In the genomic region with DNA sequence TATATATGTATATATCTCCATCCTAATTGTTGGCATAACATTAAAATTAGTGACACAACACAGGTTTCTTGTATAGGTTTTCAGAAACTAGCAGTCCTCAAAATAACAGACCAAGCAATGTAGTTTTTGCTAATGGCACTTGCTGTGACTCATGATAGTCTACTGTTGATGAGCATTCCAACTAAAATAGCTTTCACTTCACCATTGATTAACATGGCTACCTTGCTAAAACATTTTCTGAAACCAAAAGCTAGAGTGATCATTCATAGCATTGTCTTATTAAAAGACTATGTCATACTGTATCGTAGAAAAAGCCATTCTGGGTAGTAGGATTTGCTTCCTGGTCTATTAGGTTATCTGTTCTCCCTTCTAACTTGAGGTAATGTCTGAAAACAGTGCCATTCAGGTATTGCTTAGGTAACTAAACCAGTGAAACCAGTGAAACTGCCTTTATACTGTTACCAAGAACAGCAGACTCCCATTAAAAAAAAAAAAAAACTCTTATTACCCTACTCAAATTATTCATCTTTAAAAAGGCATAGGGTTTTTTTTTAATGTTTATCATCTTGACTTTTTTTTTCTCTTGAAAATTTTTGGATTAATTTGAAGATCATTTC, we compare ENCODE assay signal across 12 cellular contexts. TPM values are rescaled to one million over a fixed set of nuclear protein-coding genes. Genes with fewer than 3 reads are reported as not detected.
DNase-seq lines count a peak whose midpoint lies in the region; ATAC-seq and TF ChIP-seq lines count a peak whose summit lies in the region.
"Had no signal": no experiment of that assay in that cellular context is flagged by ENCODE, and none has a peak within 500 bp of the region (broad histone marks: within the 10 kb centered on the region; RNA-seq: fewer than 3 reads in every experiment).

No MANE protein-coding gene starts in this region.

- peaks cover 29% of the 10 kb centered on the region for H3K4me1 Mint-ChIP-seq in central memory CD8-positive, alpha-beta T cell

- H3F3A ChIP-seq in SK-N-SH (replicated peaks; ENCODE audit: insufficient read depth): peaks cover 13% of the 10 kb centered on the region

- H3K27me3 Mint-ChIP-seq in central memory CD8-positive, alpha-beta T cell: no peaks in the 10 kb centered on the region
- H3K27me3 Mint-ChIP-seq: stimulated activated naive CD8-positive, alpha-beta T cell treated with anti-CD3 and anti-CD28 coated beads, Interleukin-15, Interleukin-2, amounts not matched to agents 100 ng/mL and 50 ng/mL, for 24 hours had no signal

- ATAC-seq in SK-N-SH treated with all-trans-retinoic acid at 6 μM for 48 hours (no peak), psoas muscle (no peak)
- no peak for ATAC-seq in central memory CD8-positive, alpha-beta T cell (replicated peaks; ENCODE audit: extremely low read depth, poor library complexity, severe bottlenecking)

- H3K27ac ChIP-seq in SK-N-SH (ENCODE audit: low read depth in 2 of 2, low read length in 1 of 2): peak overlapping the region; percentile 98 to 99
- peak overlapping the region; percentile 98 for H3K27ac ChIP-seq in psoas muscle

- H3K9me3 Mint-ChIP-seq in central memory CD8-positive, alpha-beta T cell: no peaks in the 10 kb centered on the region
- H3K9me3 Mint-ChIP-seq: stimulated activated naive CD8-positive, alpha-beta T cell treated with anti-CD3 and anti-CD28 coated beads, Interleukin-15, Interleukin-2, amounts not matched to agents 100 ng/mL and 50 ng/mL, for 24 hours had no signal

- no peak for DNase-seq in SK-N-SH
- DNase-seq in LoVo (ENCODE audit: low spot score): peak; percentile 11
- DNase-seq in central memory CD8-positive, alpha-beta T cell (ENCODE audit: low spot score in 2 of 2): no peak
- no peak for DNase-seq in psoas muscle
- no peak for DNase-seq in HUDEP-2 (lab: John Stamatoyannopoulos, UW; ENCODE audit: unreplicated experiment in 76 of 76)
- DNase-seq in NCI-H2107 treated with DMSO at 0.1 percent for 48 hours (lab: John Stamatoyannopoulos, UW; ENCODE audit: unreplicated experiment): no peak
- no peak for DNase-seq in T-helper 9 cell
- DNase-seq: NCI-H2081 treated with DMSO at 0.1 percent for 48 hours, WERI-Rb-1 had no signal

- intact Hi-C loops in psoas muscle (cut with DNase I): loop anchor here in 1 of 2 donors (10.0 kb wide), 1 partner anchor 52 kb away; the partner anchor contains the start of gene DHX40

- POLR2A ChIA-PET in SK-N-SH (lab: Yijun Ruan, JAX): interaction anchor here (0.8 kb wide), 1 partner anchor 25 kb away, joined by 3 read pairs; no protein-coding TSS in a partner anchor

- peak overlapping the region; percentile 92 for H3K4me2 ChIP-seq in SK-N-SH

- H3K9me3 ChIP-seq in SK-N-SH (no peaks in the 10 kb centered on the region), psoas muscle (no peaks in the 10 kb centered on the region)
- H3K9me3 ChIP-seq: right atrium auricular region had no signal

- H4K20me1 ChIP-seq in SK-N-SH (ENCODE audit: insufficient read depth): peaks cover 17% of the 10 kb centered on the region

- H3K4me1 ChIP-seq in SK-N-SH (ENCODE audit: control insufficient read depth in 1 of 2, insufficient read depth in 2 of 2, low read depth in 1 of 2, low read length in 1 of 2) (peaks cover 12 to 19% of the 10 kb centered on the region in 2 experiments; a peak in 3 of 4 replicates), psoas muscle (peaks cover 19% of the 10 kb centered on the region)

- no peaks in the 10 kb centered on the region for H3K9me2 ChIP-seq in SK-N-SH

- H3K27me3 ChIP-seq in SK-N-SH (ENCODE audit: insufficient read depth) (no peaks in the 10 kb centered on the region), psoas muscle (ENCODE audit: insufficient read depth in 3 of 3, low read length in 2 of 3) (no peaks in the 10 kb centered on the region)
- H3K27me3 ChIP-seq: right atrium auricular region had no signal

- H3K9ac ChIP-seq in SK-N-SH: peak overlapping the region; percentile 99

- CTCF ChIA-PET in SK-N-SH (lab: Yijun Ruan, JAX): interaction anchor here (0.7 to 2.0 kb wide), 5 partner anchors 9 to 307 kb away, joined by 3 to 8 read pairs (median 7); no protein-coding TSS in a partner anchor

- peak overlapping the region in 1 of 2 experiments; percentile 94; a peak in 2 of 4 replicates for H3K4me3 ChIP-seq in SK-N-SH (ENCODE audit: low read depth in 2 of 2, low read length in 1 of 2)
- peak overlapping the region; percentile 85 for H3K4me3 ChIP-seq in psoas muscle

- no peak for TF ChIP-seq EP300 in SK-N-SH (IDR thresholded peaks at IDR 0.05; ENCODE audit: borderline replicate concordance in 1 of 2, low read depth in 1 of 2, low read length in 1 of 2)

- H3K27ac Mint-ChIP-seq in central memory CD8-positive, alpha-beta T cell (ENCODE audit: low read depth): peak overlapping the region; percentile 97

- no peak for TF ChIP-seq RAD21 in SK-N-SH (IDR thresholded peaks at IDR 0.05; ENCODE audit: low read length)

- peak overlapping the region; percentile 38; the same call in 1 of the 2 replicates for H2AFZ ChIP-seq in SK-N-SH (ENCODE audit: low read depth)

- peaks cover 23% of the 10 kb centered on the region for H3K36me3 Mint-ChIP-seq in central memory CD8-positive, alpha-beta T cell (ENCODE audit: insufficient read depth)

- TF ChIP-seq CTCF in SK-N-SH (IDR thresholded peaks at IDR 0.05): no peak
- TF ChIP-seq CTCF in psoas muscle (IDR thresholded peaks at IDR 0.05): no peak

- no peak overlapping the region for H3K4me3 Mint-ChIP-seq in central memory CD8-positive, alpha-beta T cell

- peaks cover 52% of the 10 kb centered on the region for H3K79me2 ChIP-seq in SK-N-SH (ENCODE audit: insufficient read depth)

- H3K36me3 ChIP-seq in SK-N-SH (replicated peaks in 1 of 2; ENCODE audit: control insufficient read depth in 1 of 2, insufficient read depth in 2 of 2, low read length in 1 of 2) (peaks cover 10 to 17% of the 10 kb centered on the region in 2 experiments), psoas muscle (ENCODE audit: insufficient read depth in 1 of 2, low read depth in 1 of 2) (peaks cover 0 to 3% of the 10 kb centered on the region in 2 donors)
- H3K36me3 ChIP-seq: right atrium auricular region had no signal

- 100% methylated on average over 1 of the region's 1 CpG for WGBS in SK-N-SH (ENCODE audit: low lambda C conversion rate)
- WGBS in psoas muscle, 3 donors: 96 to 100% (median 98%) methylated on average over 1 of the region's 1 CpG

TF ChIP-seq in SK-N-SH, 30 proteins besides CTCF, POLR2A, EP300 and RAD21:
- TF ChIP-seq MXI1 (IDR thresholded peaks at IDR 0.05; ENCODE audit: low read depth, low read length) (0 out of 2 replicates have a peak, but pooled peaks have one; percentile 18), TCF12 (IDR thresholded peaks at IDR 0.05) (no peak)

TF ChIP-seq in SK-N-SH treated with all-trans-retinoic acid at 6 μM for 48 hours, 23 proteins besides CTCF, POLR2A, EP300 and RAD21 (continues in another document):
- no peak for TF ChIP-seq BACH2 (CRISPR knock-in tag; IDR thresholded peaks at IDR 0.05; ENCODE audit: borderline replicate concordance)
- TF ChIP-seq OSR1 (CRISPR knock-in tag; IDR thresholded peaks at IDR 0.05): no peak
- TF ChIP-seq ESRRG (CRISPR knock-in tag; IDR thresholded peaks at IDR 0.05): no peak
- TF ChIP-seq ISL1 (CRISPR knock-in tag; IDR thresholded peaks at IDR 0.05): no peak
- TF ChIP-seq TCF4 (CRISPR knock-in tag; IDR thresholded peaks at IDR 0.05; ENCODE audit: borderline replicate concordance): no peak
- no peak for TF ChIP-seq ZC3H10 (CRISPR knock-in tag; IDR thresholded peaks at IDR 0.05)
- no peak for TF ChIP-seq ZNF565 (CRISPR knock-in tag; conservative IDR thresholded peaks at IDR 0.05; ENCODE audit: low read depth)
- TF ChIP-seq ARNTL (CRISPR knock-in tag; IDR thresholded peaks at IDR 0.05; ENCODE audit: borderline replicate concordance, low read depth): no peak
- no peak for TF ChIP-seq ZNF8 (CRISPR knock-in tag; IDR thresholded peaks at IDR 0.05)
- TF ChIP-seq TOX (CRISPR knock-in tag; IDR thresholded peaks at IDR 0.05; ENCODE audit: borderline replicate concordance): no peak
- no peak for TF ChIP-seq SNAI2 (CRISPR knock-in tag; IDR thresholded peaks at IDR 0.05)
- TF ChIP-seq TSHZ2 (CRISPR knock-in tag; IDR thresholded peaks at IDR 0.05): no peak

RNA-seq across cellular contexts. Expression of gene CLTC, which starts 2.4 kb away (rescaled TPM):
- 160 and 217 TPM in 2 replicates for polyA plus RNA-seq in SK-N-SH (2012; rRNA removed)
- polyA plus RNA-seq in SK-N-SH (2012; cell fraction: cytosol; rRNA removed): 239 and 240 TPM in 2 replicates
- polyA plus RNA-seq in SK-N-SH (2012; cell fraction: nucleus; rRNA removed): 142 and 257 TPM in 2 replicates
- 100 to 1,000 TPM in 3 of 4 donors, 10 to 100 TPM in 1; 92.4 to 156 (median 128) TPM for total RNA-seq in psoas muscle
- polyA plus RNA-seq in psoas muscle: 100 to 1,000 TPM in 2 of 3 donors, 10 to 100 TPM in 1; 61.4 to 124 (median 111) TPM

RNA-seq across cellular contexts. Expression of gene DHX40, which starts 51.8 kb away (rescaled TPM):
- polyA plus RNA-seq in SK-N-SH (2012; rRNA removed): 33.8 and 45.5 TPM in 2 replicates
- polyA plus RNA-seq in SK-N-SH (2012; cell fraction: cytosol; rRNA removed): 56.4 and 58.0 TPM in 2 replicates
- 14.6 and 42.4 TPM in 2 replicates for polyA plus RNA-seq in SK-N-SH (2012; cell fraction: nucleus; rRNA removed)
- total RNA-seq in psoas muscle: 10 to 100 TPM; 17.2 to 21.8 (median 20.1) TPM
- 10 to 100 TPM in 2 of 3 donors, 1 to 10 TPM in 1; 8.5 to 17.2 (median 10.4) TPM for polyA plus RNA-seq in psoas muscle
